ENCODE assay signal across 2 cellular contexts in the genomic region with DNA sequence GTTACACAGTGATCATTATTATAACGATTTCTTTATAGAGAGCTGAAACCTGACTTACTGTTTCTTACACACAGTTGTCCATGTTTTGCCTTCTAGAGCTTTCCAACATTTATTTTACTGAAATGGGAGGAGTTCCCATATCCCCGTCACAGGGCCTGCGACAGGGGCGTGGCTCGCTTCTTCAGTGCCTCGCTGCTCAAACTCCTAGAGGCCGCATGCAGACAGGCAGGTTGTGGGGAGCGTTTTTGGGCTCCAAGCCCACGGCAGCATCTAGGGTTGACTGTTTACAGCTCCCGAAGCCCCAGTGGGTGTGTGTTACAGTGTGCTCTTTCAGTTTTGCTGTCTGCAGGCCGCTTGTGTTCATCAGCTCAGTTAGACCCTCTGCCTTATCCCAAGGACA.
TF ChIP-seq lines count a peak whose summit lies in the region.

No MANE protein-coding gene starts in this region.

TF ChIP-seq in GM23338, 12 proteins besides CTCF, POLR2A, EP300 and RAD21 (continues in another document):
- TF ChIP-seq EZH2phosphoT487 (IDR thresholded peaks at IDR 0.05; ENCODE audit: unreplicated experiment) (no peak), ZNF331 (CRISPR knock-in tag; IDR thresholded peaks at IDR 0.05; ENCODE audit: low read depth) (no peak), NANOG (IDR thresholded peaks at IDR 0.05; ENCODE audit: borderline replicate concordance) (no peak), CREB1 (CRISPR knock-in tag; IDR thresholded peaks at IDR 0.05; ENCODE audit: low read depth) (no peak; the same call in 1 of the 2 replicates), EZH2 (IDR thresholded peaks at IDR 0.05; ENCODE audit: low read depth, unreplicated experiment) (no peak), ZNF114 (CRISPR knock-in tag; IDR thresholded peaks at IDR 0.05) (no peak), JUNB (IDR thresholded peaks at IDR 0.05; ENCODE audit: unreplicated experiment) (no peak)
- TF ChIP-seq, protein P1, sequence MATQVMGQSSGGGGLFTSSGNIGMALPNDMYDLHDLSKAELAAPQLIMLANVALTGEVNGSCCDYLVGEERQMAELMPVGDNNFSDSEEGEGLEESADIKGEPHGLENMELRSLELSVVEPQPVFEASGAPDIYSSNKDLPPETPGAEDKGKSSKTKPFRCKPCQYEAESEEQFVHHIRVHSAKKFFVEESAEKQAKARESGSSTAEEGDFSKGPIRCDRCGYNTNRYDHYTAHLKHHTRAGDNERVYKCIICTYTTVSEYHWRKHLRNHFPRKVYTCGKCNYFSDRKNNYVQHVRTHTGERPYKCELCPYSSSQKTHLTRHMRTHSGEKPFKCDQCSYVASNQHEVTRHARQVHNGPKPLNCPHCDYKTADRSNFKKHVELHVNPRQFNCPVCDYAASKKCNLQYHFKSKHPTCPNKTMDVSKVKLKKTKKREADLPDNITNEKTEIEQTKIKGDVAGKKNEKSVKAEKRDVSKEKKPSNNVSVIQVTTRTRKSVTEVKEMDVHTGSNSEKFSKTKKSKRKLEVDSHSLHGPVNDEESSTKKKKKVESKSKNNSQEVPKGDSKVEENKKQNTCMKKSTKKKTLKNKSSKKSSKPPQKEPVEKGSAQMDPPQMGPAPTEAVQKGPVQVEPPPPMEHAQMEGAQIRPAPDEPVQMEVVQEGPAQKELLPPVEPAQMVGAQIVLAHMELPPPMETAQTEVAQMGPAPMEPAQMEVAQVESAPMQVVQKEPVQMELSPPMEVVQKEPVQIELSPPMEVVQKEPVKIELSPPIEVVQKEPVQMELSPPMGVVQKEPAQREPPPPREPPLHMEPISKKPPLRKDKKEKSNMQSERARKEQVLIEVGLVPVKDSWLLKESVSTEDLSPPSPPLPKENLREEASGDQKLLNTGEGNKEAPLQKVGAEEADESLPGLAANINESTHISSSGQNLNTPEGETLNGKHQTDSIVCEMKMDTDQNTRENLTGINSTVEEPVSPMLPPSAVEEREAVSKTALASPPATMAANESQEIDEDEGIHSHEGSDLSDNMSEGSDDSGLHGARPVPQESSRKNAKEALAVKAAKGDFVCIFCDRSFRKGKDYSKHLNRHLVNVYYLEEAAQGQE (IDR thresholded peaks at IDR 0.05; ENCODE audit: unreplicated experiment), result no peak
- TF ChIP-seq, protein P2, sequence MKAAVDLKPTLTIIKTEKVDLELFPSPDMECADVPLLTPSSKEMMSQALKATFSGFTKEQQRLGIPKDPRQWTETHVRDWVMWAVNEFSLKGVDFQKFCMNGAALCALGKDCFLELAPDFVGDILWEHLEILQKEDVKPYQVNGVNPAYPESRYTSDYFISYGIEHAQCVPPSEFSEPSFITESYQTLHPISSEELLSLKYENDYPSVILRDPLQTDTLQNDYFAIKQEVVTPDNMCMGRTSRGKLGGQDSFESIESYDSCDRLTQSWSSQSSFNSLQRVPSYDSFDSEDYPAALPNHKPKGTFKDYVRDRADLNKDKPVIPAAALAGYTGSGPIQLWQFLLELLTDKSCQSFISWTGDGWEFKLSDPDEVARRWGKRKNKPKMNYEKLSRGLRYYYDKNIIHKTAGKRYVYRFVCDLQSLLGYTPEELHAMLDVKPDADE (IDR thresholded peaks at IDR 0.05), result no peak
- TF ChIP-seq, protein P3, sequence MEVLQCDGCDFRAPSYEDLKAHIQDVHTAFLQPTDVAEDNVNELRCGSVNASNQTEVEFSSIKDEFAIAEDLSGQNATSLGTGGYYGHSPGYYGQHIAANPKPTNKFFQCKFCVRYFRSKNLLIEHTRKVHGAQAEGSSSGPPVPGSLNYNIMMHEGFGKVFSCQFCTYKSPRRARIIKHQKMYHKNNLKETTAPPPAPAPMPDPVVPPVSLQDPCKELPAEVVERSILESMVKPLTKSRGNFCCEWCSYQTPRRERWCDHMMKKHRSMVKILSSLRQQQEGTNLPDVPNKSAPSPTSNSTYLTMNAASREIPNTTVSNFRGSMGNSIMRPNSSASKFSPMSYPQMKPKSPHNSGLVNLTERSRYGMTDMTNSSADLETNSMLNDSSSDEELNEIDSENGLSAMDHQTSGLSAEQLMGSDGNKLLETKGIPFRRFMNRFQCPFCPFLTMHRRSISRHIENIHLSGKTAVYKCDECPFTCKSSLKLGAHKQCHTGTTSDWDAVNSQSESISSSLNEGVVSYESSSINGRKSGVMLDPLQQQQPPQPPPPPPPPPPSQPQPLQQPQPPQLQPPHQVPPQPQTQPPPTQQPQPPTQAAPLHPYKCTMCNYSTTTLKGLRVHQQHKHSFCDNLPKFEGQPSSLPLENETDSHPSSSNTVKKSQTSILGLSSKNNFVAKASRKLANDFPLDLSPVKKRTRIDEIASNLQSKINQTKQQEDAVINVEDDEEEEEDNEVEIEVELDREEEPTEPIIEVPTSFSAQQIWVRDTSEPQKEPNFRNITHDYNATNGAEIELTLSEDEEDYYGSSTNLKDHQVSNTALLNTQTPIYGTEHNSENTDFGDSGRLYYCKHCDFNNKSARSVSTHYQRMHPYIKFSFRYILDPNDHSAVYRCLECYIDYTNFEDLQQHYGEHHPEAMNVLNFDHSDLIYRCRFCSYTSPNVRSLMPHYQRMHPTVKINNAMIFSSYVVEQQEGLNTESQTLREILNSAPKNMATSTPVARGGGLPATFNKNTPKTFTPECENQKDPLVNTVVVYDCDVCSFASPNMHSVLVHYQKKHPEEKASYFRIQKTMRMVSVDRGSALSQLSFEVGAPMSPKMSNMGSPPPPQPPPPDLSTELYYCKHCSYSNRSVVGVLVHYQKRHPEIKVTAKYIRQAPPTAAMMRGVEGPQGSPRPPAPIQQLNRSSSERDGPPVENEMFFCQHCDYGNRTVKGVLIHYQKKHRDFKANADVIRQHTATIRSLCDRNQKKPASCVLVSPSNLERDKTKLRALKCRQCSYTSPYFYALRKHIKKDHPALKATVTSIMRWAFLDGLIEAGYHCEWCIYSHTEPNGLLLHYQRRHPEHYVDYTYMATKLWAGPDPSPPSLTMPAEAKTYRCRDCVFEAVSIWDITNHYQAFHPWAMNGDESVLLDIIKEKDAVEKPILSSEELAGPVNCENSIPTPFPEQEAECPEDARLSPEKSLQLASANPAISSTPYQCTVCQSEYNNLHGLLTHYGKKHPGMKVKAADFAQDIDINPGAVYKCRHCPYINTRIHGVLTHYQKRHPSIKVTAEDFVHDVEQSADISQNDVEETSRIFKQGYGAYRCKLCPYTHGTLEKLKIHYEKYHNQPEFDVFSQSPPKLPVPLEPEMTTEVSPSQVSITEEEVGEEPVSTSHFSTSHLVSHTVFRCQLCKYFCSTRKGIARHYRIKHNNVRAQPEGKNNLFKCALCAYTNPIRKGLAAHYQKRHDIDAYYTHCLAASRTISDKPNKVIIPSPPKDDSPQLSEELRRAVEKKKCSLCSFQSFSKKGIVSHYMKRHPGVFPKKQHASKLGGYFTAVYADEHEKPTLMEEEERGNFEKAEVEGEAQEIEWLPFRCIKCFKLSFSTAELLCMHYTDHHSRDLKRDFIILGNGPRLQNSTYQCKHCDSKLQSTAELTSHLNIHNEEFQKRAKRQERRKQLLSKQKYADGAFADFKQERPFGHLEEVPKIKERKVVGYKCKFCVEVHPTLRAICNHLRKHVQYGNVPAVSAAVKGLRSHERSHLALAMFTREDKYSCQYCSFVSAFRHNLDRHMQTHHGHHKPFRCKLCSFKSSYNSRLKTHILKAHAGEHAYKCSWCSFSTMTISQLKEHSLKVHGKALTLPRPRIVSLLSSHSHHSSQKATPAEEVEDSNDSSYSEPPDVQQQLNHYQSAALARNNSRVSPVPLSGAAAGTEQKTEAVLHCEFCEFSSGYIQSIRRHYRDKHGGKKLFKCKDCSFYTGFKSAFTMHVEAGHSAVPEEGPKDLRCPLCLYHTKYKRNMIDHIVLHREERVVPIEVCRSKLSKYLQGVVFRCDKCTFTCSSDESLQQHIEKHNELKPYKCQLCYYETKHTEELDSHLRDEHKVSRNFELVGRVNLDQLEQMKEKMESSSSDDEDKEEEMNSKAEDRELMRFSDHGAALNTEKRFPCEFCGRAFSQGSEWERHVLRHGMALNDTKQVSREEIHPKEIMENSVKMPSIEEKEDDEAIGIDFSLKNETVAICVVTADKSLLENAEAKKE (CRISPR knock-in tag; IDR thresholded peaks at IDR 0.05), result no peak

TF ChIP-seq in H1, 55 proteins besides CTCF, POLR2A, EP300 and RAD21:
- TF ChIP-seq CREB1 (IDR thresholded peaks at IDR 0.05) (no peak), JUN (IDR thresholded peaks at IDR 0.05; ENCODE audit: low read depth, low read length) (no peak), FOSL1 (IDR thresholded peaks at IDR 0.05; ENCODE audit: insufficient read depth, low read depth, low read length) (no peak), PHF8 (conservative IDR thresholded peaks at IDR 0.05; ENCODE audit: low read depth, low read length) (no peak), KDM5A (IDR thresholded peaks at IDR 0.05; ENCODE audit: low read length) (no peak), BRCA1 (IDR thresholded peaks at IDR 0.05; ENCODE audit: low read depth, low read length) (no peak), YY1 (IDR thresholded peaks at IDR 0.05; ENCODE audit: low read depth, low read length) (no peak), BCL11A (IDR thresholded peaks at IDR 0.05; ENCODE audit: low read depth in 2 of 2, low read length in 2 of 2) (no peak), GTF2F1 (IDR thresholded peaks at IDR 0.05; ENCODE audit: borderline replicate concordance, low read depth, low read length) (no peak), RNF2 (IDR thresholded peaks at IDR 0.05; ENCODE audit: borderline replicate concordance, low read depth, low read length, missing control alignments, poor library complexity, severe bottlenecking) (no peak)
- TF ChIP-seq, protein P4, sequence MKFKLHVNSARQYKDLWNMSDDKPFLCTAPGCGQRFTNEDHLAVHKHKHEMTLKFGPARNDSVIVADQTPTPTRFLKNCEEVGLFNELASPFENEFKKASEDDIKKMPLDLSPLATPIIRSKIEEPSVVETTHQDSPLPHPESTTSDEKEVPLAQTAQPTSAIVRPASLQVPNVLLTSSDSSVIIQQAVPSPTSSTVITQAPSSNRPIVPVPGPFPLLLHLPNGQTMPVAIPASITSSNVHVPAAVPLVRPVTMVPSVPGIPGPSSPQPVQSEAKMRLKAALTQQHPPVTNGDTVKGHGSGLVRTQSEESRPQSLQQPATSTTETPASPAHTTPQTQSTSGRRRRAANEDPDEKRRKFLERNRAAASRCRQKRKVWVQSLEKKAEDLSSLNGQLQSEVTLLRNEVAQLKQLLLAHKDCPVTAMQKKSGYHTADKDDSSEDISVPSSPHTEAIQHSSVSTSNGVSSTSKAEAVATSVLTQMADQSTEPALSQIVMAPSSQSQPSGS (IDR thresholded peaks at IDR 0.05; ENCODE audit: low read length), result no peak
